Comparison of ENCODE assay signal across 23 cellular contexts in genomic region chr10:70328987-70329386, GRCh38. TPM values are rescaled to one million over a fixed set of nuclear protein-coding genes. Genes with fewer than 3 reads are reported as not detected.
DNase-seq lines count a peak whose midpoint lies in the region; ATAC-seq and TF ChIP-seq lines count a peak whose summit lies in the region.
"Had no signal": no experiment of that assay in that cellular context is flagged by ENCODE, and none has a peak within 500 bp of the region (broad histone marks: within the 10 kb centered on the region; RNA-seq: fewer than 3 reads in every experiment).

No MANE protein-coding gene starts in this region.

- no peak overlapping the region for H3K4me3 ChIP-seq in left ventricle myocardium inferior
- H3K4me3 ChIP-seq in prostate gland, result no peak overlapping the region
- H3K4me3 ChIP-seq in esophagus muscularis mucosa, result no peak overlapping the region
- H3K4me3 ChIP-seq: GM23338, ovary, upper lobe of left lung had no signal

- H3K27me3 ChIP-seq in left ventricle myocardium inferior (ENCODE audit: low read depth) (no peaks in the 10 kb centered on the region), prostate gland (replicated peaks; ENCODE audit: insufficient read depth) (no peaks in the 10 kb centered on the region), esophagus muscularis mucosa (no peaks in the 10 kb centered on the region)
- H3K27me3 ChIP-seq: ovary, upper lobe of left lung had no signal

- TF ChIP-seq CTCF in left ventricle myocardium inferior (IDR thresholded peaks at IDR 0.05; ENCODE audit: borderline replicate concordance) (no peak), VCaP (conservative IDR thresholded peaks at IDR 0.05) (no peak), GM13977 (IDR thresholded peaks at IDR 0.05; ENCODE audit: extremely low read depth, insufficient read depth, missing control alignments) (no peak), prostate gland (IDR thresholded peaks at IDR 0.05) (no peak), esophagus muscularis mucosa (IDR thresholded peaks at IDR 0.05) (no peak)

- no peak for TF ChIP-seq EP300 in esophagus muscularis mucosa (IDR thresholded peaks at IDR 0.05)

- WGBS in prostate gland, result 71% methylated on average over 4 of the region's 4 CpGs
- WGBS in esophagus muscularis mucosa, result 78% methylated on average over 4 of the region's 4 CpGs

- peaks cover 55% of the 10 kb centered on the region for H3K4me1 ChIP-seq in left ventricle myocardium inferior
- no peaks in the 10 kb centered on the region for H3K4me1 ChIP-seq in prostate gland (replicated peaks)
- peaks cover 21 to 26% (median 23%) of the 10 kb centered on the region in 4 donors for H3K4me1 ChIP-seq in esophagus muscularis mucosa

- DNase-seq in left ventricle myocardium inferior (no peak), Right ventricle myocardium superior (no peak), glomerular visceral epithelial cell (ENCODE audit: extremely low spot score) (peak; percentile 46), GM13977 (ENCODE audit: low spot score) (no peak), prostate gland (ENCODE audit: low spot score) (no peak), esophagus muscularis mucosa (ENCODE audit: extremely low spot score) (no peak)
- DNase-seq: activated CD8-positive, alpha-beta memory T cell treated with anti-CD3 and anti-CD28 coated beads, Interleukin-2, amount 50 U/mL, for 4 hours; activated naive CD4-positive, alpha-beta T cell; aorta; CD8-positive, alpha-beta T cell; hypothalamus; left cardiac atrium; NCI-H146; NCI-H2227 treated with DMSO at 0.1 percent for 48 hours; ovary; stimulated activated CD4-positive, alpha-beta T cell treated with anti-CD3 and anti-CD28 coated beads, Interleukin-12 subunit alpha, Interleukin-12 subunit beta, amount 100 ng/mL, for 4 hours; stimulated activated naive CD4-positive, alpha-beta T cell; upper lobe of left lung had no signal

- H3K9me3 ChIP-seq in left ventricle myocardium inferior (replicated peaks) (no peaks in the 10 kb centered on the region), prostate gland (no peaks in the 10 kb centered on the region), esophagus muscularis mucosa (no peaks in the 10 kb centered on the region)
- H3K9me3 ChIP-seq: ovary had no signal

- intact Hi-C loops in left ventricle myocardium inferior (cut with micrococcal nuclease) (no loop called here), Right ventricle myocardium superior (cut with DNase I) (no loop called here), prostate gland (cut with DNase I) (no loop called here), esophagus muscularis mucosa (cut with DNase I) (no loop called here)

- H3K36me3 ChIP-seq in left ventricle myocardium inferior (no peaks in the 10 kb centered on the region), prostate gland (no peaks in the 10 kb centered on the region), esophagus muscularis mucosa (no peaks in the 10 kb centered on the region)
- H3K36me3 ChIP-seq: ovary, upper lobe of left lung had no signal

- ATAC-seq in Right ventricle myocardium superior (ENCODE audit: poor library complexity), result no peak
- no peak for ATAC-seq in HG03039 (IDR thresholded peaks at IDR 0.05; ENCODE audit: unreplicated experiment)
- ATAC-seq: CD8-positive, alpha-beta T cell; GM23338 had no signal

- H3K27ac ChIP-seq in left ventricle myocardium inferior (replicated peaks) (peak overlapping the region; percentile 30), VCaP (peak overlapping the region; percentile 51), prostate gland (no peak overlapping the region), esophagus muscularis mucosa (replicated peaks in 1 of 4) (no peak overlapping the region)
- H3K27ac ChIP-seq: KMS-11, ovary, upper lobe of left lung had no signal

- TF ChIP-seq POLR2A in prostate gland (IDR thresholded peaks at IDR 0.05) (no peak), esophagus muscularis mucosa (IDR thresholded peaks at IDR 0.05; ENCODE audit: low read depth) (no peak)

- in situ Hi-C loops in GM13977 (cut with MboI; ENCODE audit: low pct_unique_long_range_greater_than_20kb, low sequenced_read_pairs, unreplicated experiment), result no loop called here

RNA-seq across cellular contexts. Expression of gene NPFFR1, which starts 45.2 kb away (rescaled TPM):
- total RNA-seq in left ventricle myocardium inferior (not detected), Right ventricle myocardium superior (0.03 TPM), prostate gland (1 to 10 TPM in 1 of 2 donors, under 1 TPM in 1; under 0.01 to 1.1 TPM), esophagus muscularis mucosa (not detected)
- total RNA-seq: CD8-positive, alpha-beta T cell; T-helper 2 cell treated with Interferon-gamma antibody and Interleukin-4, amounts not matched to agents 100 ng/mL and 5 ng/mL, for 36 hours had no signal

RNA-seq across cellular contexts. Expression of gene LRRC20, which starts 53.4 kb away (rescaled TPM):
- 75.4 TPM for total RNA-seq in left ventricle myocardium inferior
- total RNA-seq in Right ventricle myocardium superior, result 59.9 TPM
- 10 to 100 TPM in 1 of 2 donors, 1 to 10 TPM in 1; 9.4 to 15.2 TPM for total RNA-seq in prostate gland
- total RNA-seq in esophagus muscularis mucosa, result 10 to 100 TPM in 3 of 4 donors, 1 to 10 TPM in 1; 6.6 to 17.0 (median 13.4) TPM

Comparison
In these comparisons a context has a peak if more than half of its experiments do, and no peak if none do; other contexts are left out.
1. H3K27ac ChIP-seq: peak in left ventricle myocardium inferior (single experiment) and VCaP (single experiment); none in prostate gland (0 of 2) and esophagus muscularis mucosa (0 of 4).